Comparison of ENCODE assay signal across 17 cellular contexts in genomic region chr19:4737955-4738580, GRCh38. TPM values are rescaled to one million over a fixed set of nuclear protein-coding genes. Genes with fewer than 3 reads are reported as not detected.
DNase-seq lines count a peak whose midpoint lies in the region; ATAC-seq and TF ChIP-seq lines count a peak whose summit lies in the region.
"Had no signal": no experiment of that assay in that cellular context is flagged by ENCODE, and none has a peak within 500 bp of the region (broad histone marks: within the 10 kb centered on the region; RNA-seq: fewer than 3 reads in every experiment).

No MANE protein-coding gene starts in this region.

- no peak for ATAC-seq in mucosa of descending colon

- CTCF ChIA-PET in A673 (lab: Charles Lee) = interaction anchor here (0.6 to 2.1 kb wide), 2 partner anchors 16 to 53 kb away, joined by 9 to 11 read pairs; partner anchors contain the start of gene FEM1A

- H3K9me3 ChIP-seq in A673 (ENCODE audit: low read depth, low read length, poor library complexity, severe bottlenecking) (no peaks in the 10 kb centered on the region), mucosa of descending colon (no peaks in the 10 kb centered on the region)

- H3K27me3 ChIP-seq in A673 (replicated peaks; ENCODE audit: insufficient read depth, low read depth, low read length, poor library complexity) = no peaks in the 10 kb centered on the region

- peaks cover 18% of the 10 kb centered on the region for H3K4me1 ChIP-seq in A673 (ENCODE audit: insufficient read depth, low read length, poor library complexity, severe bottlenecking)
- no peaks in the 10 kb centered on the region for H3K4me1 ChIP-seq in mucosa of descending colon (ENCODE audit: low read depth)

- TF ChIP-seq CTCF in A673 (conservative IDR thresholded peaks at IDR 0.05; ENCODE audit: low read depth, low read length) (no peak), brain (conservative IDR thresholded peaks at IDR 0.05) (no peak), mucosa of descending colon (IDR thresholded peaks at IDR 0.05) (no peak)

- intact Hi-C loops in A673 (cut with micrococcal nuclease; ENCODE audit: unreplicated experiment) (no loop called here), mucosa of descending colon (cut with DNase I, micrococcal nuclease) (no loop called here)

- no peak overlapping the region for H3K27ac ChIP-seq in A673 (ENCODE audit: low read depth, low read length, poor library complexity, severe bottlenecking)
- H3K27ac ChIP-seq: KMS-11, PC-9, SK-N-MC had no signal

- peaks cover 32% of the 10 kb centered on the region for H3K4me1 Mint-ChIP-seq in brain
- H3K4me1 Mint-ChIP-seq: B cell; CD8-positive, alpha-beta memory T cell had no signal

- peak overlapping the region in 3 of 5 experiments; percentile 65 to 86 (median 81) for H3K27ac Mint-ChIP-seq in brain
- H3K27ac Mint-ChIP-seq: B cell had no signal

- no TSS peak for BruUV-seq in A673 (replicated peaks; lab: Mats Ljungman, UMichigan)

- peak; percentile 25 for DNase-seq in A673 (ENCODE audit: low spot score)
- peak; percentile 95 for DNase-seq in COR-L47 (lab: John Stamatoyannopoulos, UW)
- peak in 2 of 3 experiments; percentile 97 to 99 for DNase-seq in NCI-H1417 (lab: John Stamatoyannopoulos, UW)
- DNase-seq in DMS153 treated with DMSO at 0.1 percent for 48 hours (lab: John Stamatoyannopoulos, UW; ENCODE audit: unreplicated experiment) = no peak
- DNase-seq in mucosa of descending colon = no peak
- no peak for DNase-seq in KBM-7
- DNase-seq: ACHN; CD8-positive, alpha-beta memory T cell; GOT3; MM.1S; NCI-H187; NCI-H524 treated with DMSO at 0.1 percent for 48 hours; PC-9 had no signal

- in situ Hi-C loops in KBM-7 (cut with MboI; ENCODE audit: low pct_unique_long_range_greater_than_20kb, low sequenced_read_pairs) = no loop called here

- POLR2A ChIA-PET in A673 (lab: Charles Lee; ENCODE audit: low non-redundant PET) = interaction anchor here (0.6 kb wide), 1 partner anchor 22 kb away, joined by 4 read pairs; no protein-coding TSS in a partner anchor

- peak overlapping the region in 2 of 5 experiments; percentile 45 to 66 for H3K4me3 Mint-ChIP-seq in brain
- H3K4me3 Mint-ChIP-seq: B cell; CD8-positive, alpha-beta memory T cell had no signal

- no peaks in the 10 kb centered on the region for H3K9me3 Mint-ChIP-seq in brain
- H3K9me3 Mint-ChIP-seq: CD8-positive, alpha-beta memory T cell had no signal

- peaks cover under 1% of the 10 kb centered on the region for H3K27me3 Mint-ChIP-seq in brain

- no peak overlapping the region for H3K4me3 ChIP-seq in A673 (ENCODE audit: low read depth, low read length, poor library complexity, severe bottlenecking)
- no peak overlapping the region for H3K4me3 ChIP-seq in mucosa of descending colon
- H3K4me3 ChIP-seq: PC-9, SK-N-MC had no signal

- H3K36me3 Mint-ChIP-seq in brain = no peaks in the 10 kb centered on the region
- H3K36me3 Mint-ChIP-seq: CD8-positive, alpha-beta memory T cell had no signal

- no peaks in the 10 kb centered on the region for H3K36me3 ChIP-seq in A673 (ENCODE audit: insufficient read depth, low read length, poor library complexity, severe bottlenecking)
- H3K36me3 ChIP-seq in mucosa of descending colon (ENCODE audit: low read depth) = no peaks in the 10 kb centered on the region

RNA-seq across cellular contexts. Expression of gene DPP9, which starts 14.4 kb away (rescaled TPM):
- total RNA-seq in A673 (2021) (60.2 and 65.7 TPM in 2 replicates), mucosa of descending colon (10 to 100 TPM; 67.8 to 89.3 (median 74.0) TPM)
- 28.8 TPM for polyA plus RNA-seq in brain (ENCODE audit: insufficient read depth, low read depth, low replicate concordance)

RNA-seq across cellular contexts. Expression of gene FEM1A, which starts 53.5 kb away (rescaled TPM):
- total RNA-seq in A673 (2021) (17.4 and 18.9 TPM in 2 replicates), mucosa of descending colon (10 to 100 TPM; 10.5 to 15.2 (median 11.4) TPM)
- polyA plus RNA-seq in brain (ENCODE audit: insufficient read depth, low read depth, low replicate concordance) = 12.8 TPM

Comparison
In these comparisons a context has a peak if more than half of its experiments do, and no peak if none do; other contexts are left out.
1. DNase-seq: peak in A673 (single experiment), COR-L47 (single experiment) and NCI-H1417 (2 of 3); none in DMS153 treated with DMSO at 0.1 percent for 48 hours (single experiment), mucosa of descending colon (0 of 3) and KBM-7 (single experiment).